Comparison of ENCODE assay signal across 8 cellular contexts in the genomic region with DNA sequence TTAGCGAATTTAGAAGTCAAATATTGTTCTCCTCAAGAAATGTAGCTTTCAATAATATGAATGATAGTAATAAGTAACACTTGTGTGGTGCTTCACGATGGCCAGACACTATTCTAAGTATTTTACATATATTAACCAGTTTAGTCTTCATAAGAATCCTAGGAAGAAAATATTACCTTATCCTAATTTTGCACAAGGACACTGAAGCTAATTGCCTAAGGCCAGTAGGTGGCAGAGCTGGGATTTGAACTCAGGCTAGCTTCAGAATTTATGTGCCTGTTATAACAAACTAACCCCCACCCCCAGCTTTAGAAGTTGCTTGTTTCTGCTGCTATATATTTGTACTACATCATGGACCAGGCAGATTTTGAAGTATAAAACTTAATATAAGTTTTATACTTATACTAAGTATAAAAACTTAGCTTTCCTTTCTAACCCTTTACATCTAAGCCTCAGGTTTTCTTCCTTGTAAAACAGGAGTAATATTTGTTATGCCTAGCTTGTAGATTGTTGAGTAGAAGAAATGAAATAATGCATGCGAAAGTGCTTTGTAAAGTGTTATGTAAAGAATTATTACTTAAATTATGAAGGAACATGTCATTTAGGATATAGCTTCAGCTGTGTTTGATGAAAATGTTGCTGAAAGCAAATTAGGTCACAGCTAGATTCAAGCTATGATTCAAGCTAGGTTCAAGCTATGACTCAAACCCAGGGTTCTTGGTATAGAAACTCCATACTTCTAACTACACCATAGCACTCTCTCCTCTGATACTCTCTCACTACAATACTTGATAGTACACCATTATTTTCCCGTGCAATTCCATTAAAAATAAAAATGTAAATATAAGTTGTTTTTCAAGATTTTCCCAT. TPM values are rescaled to one million over a fixed set of nuclear protein-coding genes. Genes with fewer than 3 reads are reported as not detected.
A peak's percentile ranks its signal among the peaks of the same experiment; 100 is the strongest.
DNase-seq lines count a peak whose midpoint lies in the region; ATAC-seq and TF ChIP-seq lines count a peak whose summit lies in the region.

No MANE protein-coding gene starts in this region.

- H3K4me3 ChIP-seq in AG10803 (ENCODE audit: low read length), result no peak overlapping the region
- H3K4me3 ChIP-seq in GM12865 (ENCODE audit: low read depth, low read length), result no peak overlapping the region
- H3K4me3 ChIP-seq in Panc1 (ENCODE audit: low read depth in 2 of 2, low read length in 2 of 2), result no peak overlapping the region
- no peak overlapping the region for H3K4me3 ChIP-seq in vagina

- intact Hi-C loops in Panc1 (cut with micrococcal nuclease; ENCODE audit: unreplicated experiment), result no loop called here
- intact Hi-C loops in vagina (cut with DNase I), result loop anchor here (5.0 kb wide), 1 partner anchor 1334 kb away; no protein-coding TSS in a partner anchor

- H3K27me3 ChIP-seq in Panc1 (ENCODE audit: control insufficient read depth, insufficient read depth, low read length) (no peaks in the 10 kb centered on the region), vagina (no peaks in the 10 kb centered on the region)

- in situ Hi-C loops in Panc1 (cut with HindIII; ENCODE audit: low pct_unique_long_range_greater_than_20kb, low sequenced_read_pairs), result no loop called here

- TF ChIP-seq POLR2A in erythroblast (IDR thresholded peaks at IDR 0.05; ENCODE audit: low read length) (no peak), vagina (IDR thresholded peaks at IDR 0.05) (no peak)

- TF ChIP-seq CTCF in AG10803 (conservative IDR thresholded peaks at IDR 0.05; ENCODE audit: low read length) (peak; percentile 76), GM12865 (IDR thresholded peaks at IDR 0.05; ENCODE audit: insufficient read depth, low read depth, low read length, missing control alignments) (peak; percentile 40), Panc1 (IDR thresholded peaks at IDR 0.05) (peak; percentile 66; the same call in 1 of the 2 replicates), vagina (IDR thresholded peaks at IDR 0.05) (no peak)

- H3K36me3 ChIP-seq in Panc1 (ENCODE audit: control insufficient read depth, insufficient read depth, low read length), result no peaks in the 10 kb centered on the region; the same call in none of the 2 replicates
- no peaks in the 10 kb centered on the region for H3K36me3 ChIP-seq in vagina

- BruUV-seq in Panc1 (replicated peaks; lab: Mats Ljungman, UMichigan), result no TSS peak

- no peaks in the 10 kb centered on the region for H3K9me3 ChIP-seq in Panc1 (ENCODE audit: control insufficient read depth, insufficient read depth, low read depth, low read length)
- no peaks in the 10 kb centered on the region for H3K9me3 ChIP-seq in vagina

- POLR2A ChIA-PET in Panc1 (lab: Charles Lee), result interaction anchor here (0.6 to 0.8 kb wide), 4 partner anchors 11 to 579 kb away, joined by 3 to 7 read pairs (median 4); no protein-coding TSS in a partner anchor

- CTCF ChIA-PET in Panc1 (lab: Charles Lee), result interaction anchor here (0.6 kb wide), 2 partner anchors 42 to 74 kb away, joined by 3 read pairs; no protein-coding TSS in a partner anchor

- H3K4me1 ChIP-seq in Panc1 (ENCODE audit: control insufficient read depth, insufficient read depth, low read length), result no peaks in the 10 kb centered on the region; the same call in 1 of the 2 replicates
- peaks cover 15% of the 10 kb centered on the region for H3K4me1 ChIP-seq in vagina

- ATAC-seq in Panc1 (no peak), HG02642 (IDR thresholded peaks at IDR 0.05; ENCODE audit: poor library complexity, unreplicated experiment) (no peak)

- H3K27ac ChIP-seq in Panc1 (ENCODE audit: low read length) (peak overlapping the region; percentile 65; the same call in 1 of the 2 replicates), vagina (no peak overlapping the region)

- DNase-seq in AG10803 (ENCODE audit: low read depth) (peak; percentile 39), GM12865 (ENCODE audit: low read depth) (peak; percentile 41), Panc1 (ENCODE audit: low read depth, low spot score) (peak; percentile 27), erythroblast (lab: John Stamatoyannopoulos, UW) (peak; percentile 10 to 44), retina (peak; percentile 30), 8988T (no peak), vagina (ENCODE audit: extremely low spot score in 2 of 2) (no peak)

RNA-seq across cellular contexts. Expression of gene CDS1, which starts 4.2 kb away (rescaled TPM):
- total RNA-seq in Panc1 (2021; ENCODE audit: unreplicated experiment) (16.1 TPM), vagina (8.8 TPM)
- polyA plus RNA-seq in Panc1 (2012; ENCODE audit: insufficient read length), result 6.5 TPM

Comparison
In these comparisons a context has a peak if more than half of its experiments do, and no peak if none do; other contexts are left out.
1. DNase-seq: peak in AG10803 (single experiment), GM12865 (single experiment), Panc1 (single experiment), erythroblast (2 of 2) and retina (single experiment); none in 8988T (single experiment) and vagina (0 of 2).
2. CTCF ChIP-seq: peak in AG10803 (single experiment), GM12865 (single experiment) and Panc1 (single experiment); none in vagina (0 of 3).